In genomic region chr12:20495997-20496396, GRCh38 we compare ENCODE assay signal across 22 cellular contexts.
DNase-seq lines count a peak whose midpoint lies in the region; ATAC-seq and TF ChIP-seq lines count a peak whose summit lies in the region.
"Had no signal": no experiment of that assay in that cellular context is flagged by ENCODE, and none has a peak within 500 bp of the region (broad histone marks: within the 10 kb centered on the region; RNA-seq: fewer than 3 reads in every experiment).

No MANE protein-coding gene starts in this region.

- DNase-seq in SK-N-SH = no peak
- peak; percentile 31 for DNase-seq in SK-N-DZ (ENCODE audit: low spot score)
- DNase-seq in tibial artery = no peak
- DNase-seq in substantia nigra (lab: John Stamatoyannopoulos, UW) = no peak
- DNase-seq in immature natural killer cell = no peak
- DNase-seq: ACHN; AML-193; BE2C; CD4-positive, alpha-beta T cell; CD8-positive, alpha-beta memory T cell; DMS 273 treated with DMSO at 0.1 percent for 48 hours; DMS79; EL; GDM1; GM23248; H7; HCEC 1CT had no signal

- no peak overlapping the region for H3K27ac Mint-ChIP-seq in immature natural killer cell
- H3K27ac Mint-ChIP-seq: CD14-positive monocyte; CD4-positive, alpha-beta T cell; CD8-positive, alpha-beta memory T cell had no signal

- peaks cover 40% of the 10 kb centered on the region for H3F3A ChIP-seq in SK-N-SH (replicated peaks; ENCODE audit: insufficient read depth)

- no peak for ATAC-seq in SK-N-SH treated with all-trans-retinoic acid at 6 μM for 48 hours
- ATAC-seq: GM12878 had no signal

- TF ChIP-seq CTCF in SK-N-SH (IDR thresholded peaks at IDR 0.05) (no peak), tibial artery (IDR thresholded peaks at IDR 0.05) (no peak)

- peaks cover 0 to 5% of the 10 kb centered on the region in 2 donors for H3K4me1 Mint-ChIP-seq in immature natural killer cell

- H3K4me3 Mint-ChIP-seq in immature natural killer cell = no peak overlapping the region
- H3K4me3 Mint-ChIP-seq: CD14-positive monocyte; CD4-positive, alpha-beta T cell; CD8-positive, alpha-beta memory T cell had no signal

- H3K4me2 ChIP-seq in SK-N-SH = no peak overlapping the region
- H3K4me2 ChIP-seq: BLaER1 treated with 17β-estradiol and CSF1 and Interleukin-3, amounts not matched to agents 10 nM and 100 nM had no signal

- H3K36me3 Mint-ChIP-seq in immature natural killer cell = no peaks in the 10 kb centered on the region
- H3K36me3 Mint-ChIP-seq: CD14-positive monocyte; CD8-positive, alpha-beta memory T cell had no signal

- no peaks in the 10 kb centered on the region for H3K27me3 ChIP-seq in SK-N-SH (ENCODE audit: insufficient read depth)
- H3K27me3 ChIP-seq in tibial artery = no peaks in the 10 kb centered on the region
- H3K27me3 ChIP-seq: BE2C; BLaER1 treated with 17β-estradiol and CSF1 and Interleukin-3, amounts not matched to agents 10 nM and 100 nM had no signal

- TF ChIP-seq EP300 in SK-N-SH (IDR thresholded peaks at IDR 0.05; ENCODE audit: borderline replicate concordance in 1 of 2, low read depth in 1 of 2, low read length in 1 of 2) = no peak; a peak in 1 of 4 replicates

- H3K36me3 ChIP-seq in SK-N-SH (replicated peaks in 1 of 2; ENCODE audit: control insufficient read depth in 1 of 2, insufficient read depth in 2 of 2, low read length in 1 of 2) (peaks cover 0 to 3% of the 10 kb centered on the region in 2 experiments), tibial artery (no peaks in the 10 kb centered on the region)
- H3K36me3 ChIP-seq: BE2C; BLaER1 treated with 17β-estradiol and CSF1 and Interleukin-3, amounts not matched to agents 10 nM and 100 nM had no signal

- H3K9me3 ChIP-seq in SK-N-SH = no peaks in the 10 kb centered on the region
- H3K9me3 ChIP-seq in tibial artery = no peaks in the 10 kb centered on the region
- H3K9me3 ChIP-seq: BE2C had no signal

- H3K27me3 Mint-ChIP-seq in immature natural killer cell (ENCODE audit: low read depth in 3 of 3) = peaks cover 0 to 4% (median 3%) of the 10 kb centered on the region in 3 donors
- H3K27me3 Mint-ChIP-seq: CD4-positive, alpha-beta T cell; CD8-positive, alpha-beta memory T cell had no signal

- POLR2A ChIA-PET in SK-N-SH (lab: Yijun Ruan, JAX) = no interaction called here

- no peak overlapping the region for H3K9ac ChIP-seq in SK-N-SH
- H3K9ac ChIP-seq: BLaER1 treated with 17β-estradiol and CSF1 and Interleukin-3, amounts not matched to agents 10 nM and 100 nM; GM23248 had no signal

- H3K9me3 Mint-ChIP-seq in immature natural killer cell = peaks cover 0 to 3% (median 0%) of the 10 kb centered on the region in 6 donors
- H3K9me3 Mint-ChIP-seq: CD4-positive, alpha-beta T cell had no signal

- H3K4me3 ChIP-seq in SK-N-SH (ENCODE audit: low read depth in 2 of 2, low read length in 1 of 2) = no peak overlapping the region
- H3K4me3 ChIP-seq in tibial artery = no peak overlapping the region
- H3K4me3 ChIP-seq: BLaER1 treated with 17β-estradiol and CSF1 and Interleukin-3, amounts not matched to agents 10 nM and 100 nM; GM12878; GM23248 had no signal

- CTCF ChIA-PET in SK-N-SH (lab: Yijun Ruan, JAX) = interaction anchor here (0.7 to 2.0 kb wide), 8 partner anchors 8 to 95 kb away, joined by 3 to 6 read pairs (median 4); no protein-coding TSS in a partner anchor

- H3K9me2 ChIP-seq in SK-N-SH = no peaks in the 10 kb centered on the region

- peaks cover 16 to 17% of the 10 kb centered on the region in 2 experiments; a peak in 2 of 4 replicates for H3K4me1 ChIP-seq in SK-N-SH (ENCODE audit: control insufficient read depth in 1 of 2, insufficient read depth in 2 of 2, low read depth in 1 of 2, low read length in 1 of 2)
- H3K4me1 ChIP-seq in tibial artery = peaks cover 0 to 64% (median 22%) of the 10 kb centered on the region in 4 donors

- no peaks in the 10 kb centered on the region for H4K20me1 ChIP-seq in SK-N-SH (ENCODE audit: insufficient read depth)
- H4K20me1 ChIP-seq: BLaER1 treated with 17β-estradiol and CSF1 and Interleukin-3, amounts not matched to agents 10 nM and 100 nM had no signal

- 100% methylated on average over 1 of the region's 1 CpG for WGBS in SK-N-SH (ENCODE audit: low lambda C conversion rate)

- no peak overlapping the region for H2AFZ ChIP-seq in SK-N-SH (ENCODE audit: low read depth)
- H2AFZ ChIP-seq: GM23248 had no signal

- peaks cover 21% of the 10 kb centered on the region for H3K79me2 ChIP-seq in SK-N-SH (ENCODE audit: insufficient read depth)

- intact Hi-C loops in tibial artery (cut with DNase I; ENCODE audit: low total_unique reads) = no loop called here

- TF ChIP-seq RAD21 in SK-N-SH (IDR thresholded peaks at IDR 0.05; ENCODE audit: low read length) = no peak

- H3K27ac ChIP-seq in SK-N-SH (ENCODE audit: low read depth in 2 of 2, low read length in 1 of 2) = peak overlapping the region; percentile 2 to 92
- peak overlapping the region; percentile 24 to 51 for H3K27ac ChIP-seq in tibial artery
- H3K27ac ChIP-seq in substantia nigra (ENCODE audit: low read depth, low read length, poor library complexity, severe bottlenecking) = no peak overlapping the region
- H3K27ac ChIP-seq: 22Rv1; BLaER1 treated with 17β-estradiol and CSF1 and Interleukin-3, amounts not matched to agents 10 nM and 100 nM; GM23248 had no signal

TF ChIP-seq in SK-N-SH, 30 proteins besides CTCF, POLR2A, EP300 and RAD21:
- peak; percentile 62 for TF ChIP-seq GATA2 (CRISPR knock-in tag; IDR thresholded peaks at IDR 0.05)
- TF ChIP-seq, protein P1, sequence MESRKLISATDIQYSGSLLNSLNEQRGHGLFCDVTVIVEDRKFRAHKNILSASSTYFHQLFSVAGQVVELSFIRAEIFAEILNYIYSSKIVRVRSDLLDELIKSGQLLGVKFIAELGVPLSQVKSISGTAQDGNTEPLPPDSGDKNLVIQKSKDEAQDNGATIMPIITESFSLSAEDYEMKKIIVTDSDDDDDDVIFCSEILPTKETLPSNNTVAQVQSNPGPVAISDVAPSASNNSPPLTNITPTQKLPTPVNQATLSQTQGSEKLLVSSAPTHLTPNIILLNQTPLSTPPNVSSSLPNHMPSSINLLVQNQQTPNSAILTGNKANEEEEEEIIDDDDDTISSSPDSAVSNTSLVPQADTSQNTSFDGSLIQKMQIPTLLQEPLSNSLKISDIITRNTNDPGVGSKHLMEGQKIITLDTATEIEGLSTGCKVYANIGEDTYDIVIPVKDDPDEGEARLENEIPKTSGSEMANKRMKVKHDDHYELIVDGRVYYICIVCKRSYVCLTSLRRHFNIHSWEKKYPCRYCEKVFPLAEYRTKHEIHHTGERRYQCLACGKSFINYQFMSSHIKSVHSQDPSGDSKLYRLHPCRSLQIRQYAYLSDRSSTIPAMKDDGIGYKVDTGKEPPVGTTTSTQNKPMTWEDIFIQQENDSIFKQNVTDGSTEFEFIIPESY (IDR thresholded peaks at IDR 0.05; ENCODE audit: borderline replicate concordance, low read depth) = no peak
TF ChIP-seq in SK-N-SH: peak in this region for 1.

TF ChIP-seq in SK-N-SH treated with all-trans-retinoic acid at 6 μM for 48 hours, 23 proteins besides CTCF, POLR2A, EP300 and RAD21 (continues in another document):
- no peak for TF ChIP-seq ZNF565 (CRISPR knock-in tag; conservative IDR thresholded peaks at IDR 0.05; ENCODE audit: low read depth)
- TF ChIP-seq, protein P2, sequence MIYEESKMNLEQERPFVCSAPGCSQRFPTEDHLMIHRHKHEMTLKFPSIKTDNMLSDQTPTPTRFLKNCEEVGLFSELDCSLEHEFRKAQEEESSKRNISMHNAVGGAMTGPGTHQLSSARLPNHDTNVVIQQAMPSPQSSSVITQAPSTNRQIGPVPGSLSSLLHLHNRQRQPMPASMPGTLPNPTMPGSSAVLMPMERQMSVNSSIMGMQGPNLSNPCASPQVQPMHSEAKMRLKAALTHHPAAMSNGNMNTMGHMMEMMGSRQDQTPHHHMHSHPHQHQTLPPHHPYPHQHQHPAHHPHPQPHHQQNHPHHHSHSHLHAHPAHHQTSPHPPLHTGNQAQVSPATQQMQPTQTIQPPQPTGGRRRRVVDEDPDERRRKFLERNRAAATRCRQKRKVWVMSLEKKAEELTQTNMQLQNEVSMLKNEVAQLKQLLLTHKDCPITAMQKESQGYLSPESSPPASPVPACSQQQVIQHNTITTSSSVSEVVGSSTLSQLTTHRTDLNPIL (CRISPR knock-in tag; IDR thresholded peaks at IDR 0.05; ENCODE audit: low read depth) = no peak
- TF ChIP-seq ARNTL (CRISPR knock-in tag; IDR thresholded peaks at IDR 0.05; ENCODE audit: borderline replicate concordance, low read depth) = no peak
- no peak for TF ChIP-seq POU6F1 (CRISPR knock-in tag; IDR thresholded peaks at IDR 0.05; ENCODE audit: borderline replicate concordance, low read depth)
